Comparison of ENCODE assay signal across 16 cellular contexts in the genomic region with DNA sequence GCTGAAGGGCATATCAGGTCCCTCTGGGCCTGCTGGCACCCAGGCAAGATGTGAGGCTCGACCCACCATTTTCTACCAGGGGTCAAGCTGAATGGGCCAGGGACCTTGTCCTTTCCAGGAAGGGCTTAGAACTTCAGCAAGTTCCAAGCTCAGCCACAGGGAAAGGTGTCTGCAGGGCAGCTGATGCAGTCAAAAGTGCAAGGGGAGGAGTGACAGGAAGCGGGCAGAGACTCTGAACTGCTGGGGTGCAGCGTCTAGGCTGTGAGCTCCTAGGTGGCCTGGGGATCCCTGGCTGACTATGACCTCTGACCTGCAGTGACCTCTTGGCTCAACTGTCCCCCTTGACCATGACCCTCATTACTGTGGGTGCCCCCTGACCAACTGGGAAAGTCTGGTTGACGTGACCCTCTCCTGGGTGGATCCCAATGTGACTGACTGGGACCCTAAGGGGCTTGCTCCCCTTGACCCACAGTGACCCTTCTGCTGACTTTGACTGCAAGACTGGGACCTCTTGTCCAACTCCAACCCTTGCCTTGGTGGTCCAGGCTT. TPM values are rescaled to one million over a fixed set of nuclear protein-coding genes. Genes with fewer than 3 reads are reported as not detected.
A peak's percentile ranks its signal among the peaks of the same experiment; 100 is the strongest.
DNase-seq lines count a peak whose midpoint lies in the region; ATAC-seq, FAIRE-seq and TF ChIP-seq lines count a peak whose summit lies in the region.
"Had no signal": no experiment of that assay in that cellular context is flagged by ENCODE, and none has a peak within 500 bp of the region (broad histone marks: within the 10 kb centered on the region; RNA-seq: fewer than 3 reads in every experiment).

No MANE protein-coding gene starts in this region.

- no peaks in the 10 kb centered on the region for H3K9me3 ChIP-seq in HEK293 (ENCODE audit: control insufficient read depth, insufficient read depth, low read depth, low read length)
- H3K9me3 ChIP-seq in GM12878 (replicated peaks; ENCODE audit: control insufficient read depth, insufficient read depth, low read length), result no peaks in the 10 kb centered on the region
- H3K9me3 ChIP-seq in gastrocnemius medialis, result no peaks in the 10 kb centered on the region

- no peak overlapping the region for H2AFZ ChIP-seq in GM12878 (ENCODE audit: control insufficient read depth, low read depth, low read length)

- TF ChIP-seq CTCF in HEK293 (tag by site-specific recombination; IDR thresholded peaks at IDR 0.05) (no peak), GM12878 (IDR thresholded peaks at IDR 0.05 in 2 of 3, conservative IDR thresholded peaks at IDR 0.05 in 1 of 3; ENCODE audit: control insufficient read depth in 2 of 3, extremely low read depth in 1 of 3, insufficient read depth in 1 of 3, low read depth in 3 of 3, low read length in 3 of 3) (no peak), gastrocnemius medialis (IDR thresholded peaks at IDR 0.05 in 4 of 5, conservative IDR thresholded peaks at IDR 0.05 in 1 of 5) (no peak), GM10266 (IDR thresholded peaks at IDR 0.05; ENCODE audit: control insufficient read depth, insufficient read depth, low read depth, missing control alignments) (no peak)

- FAIRE-seq in GM12878 (lab: Jason Lieb, UNC), result no peak

- RAD21 ChIA-PET in GM12878 (lab: Charles Lee; ENCODE audit: unreplicated experiment), result no interaction called here

- WGBS in GM12878 (ENCODE audit: insufficient coverage, insufficient replicate concordance, low lambda C conversion rate, missing lambda C conversion rate), result 13% methylated on average over 4 of the region's 4 CpGs

- H3K4me3 ChIP-seq in HEK293 (ENCODE audit: low read depth, low read length), result no peak overlapping the region
- no peak overlapping the region for H3K4me3 ChIP-seq in GM12878
- H3K4me3 ChIP-seq in gastrocnemius medialis, result no peak overlapping the region

- CTCF ChIA-PET in activated naive CD4-positive, alpha-beta T cell treated with anti-CD3 and anti-CD28 coated beads, Interleukin-2, amount 10 ng/mL, durations not matched to agents 7 days and 5 days (lab: Charles Lee), result interaction anchor here (0.7 to 1.6 kb wide), 3 partner anchors 9 to 433 kb away, joined by 3 to 9 read pairs (median 3); a partner anchor contains a TSS
- CTCF ChIA-PET in HEK293 (lab: Yijun Ruan, JAX), result interaction anchor here (0.6 kb wide), 1 partner anchor 12 kb away, joined by 4 read pairs; no protein-coding TSS in a partner anchor
- CTCF ChIA-PET in GM12878 (lab: Yijun Ruan, JAX), result interaction anchor here (2.0 kb wide), 1 partner anchor 9 kb away, joined by 6 read pairs; no protein-coding TSS in a partner anchor

- SMC1A ChIA-PET in GM12878 (lab: Charles Lee; ENCODE audit: uncharacterized antibody, unreplicated experiment), result interaction anchor here (1.4 kb wide), 1 partner anchor 13 kb away, joined by 5 read pairs; no protein-coding TSS in a partner anchor

- no TSS peak for BruUV-seq in GM12878 (replicated peaks; lab: Mats Ljungman, UMichigan)

- ATAC-seq in GM12878, result 0 out of 3 replicates have a peak, but pooled peaks have one; percentile 17
- no peak for ATAC-seq in gastrocnemius medialis

- H3K9me3 Mint-ChIP-seq in activated naive CD4-positive, alpha-beta T cell treated with anti-CD3 and anti-CD28 coated beads, Interleukin-2, amount 10 ng/mL, durations not matched to agents 7 days and 5 days, result no peaks in the 10 kb centered on the region
- H3K9me3 Mint-ChIP-seq: H9, IgD-negative memory B cell had no signal

- no peaks in the 10 kb centered on the region for H3K36me3 Mint-ChIP-seq in activated naive CD4-positive, alpha-beta T cell treated with anti-CD3 and anti-CD28 coated beads, Interleukin-2, amount 10 ng/mL, durations not matched to agents 7 days and 5 days
- H3K36me3 Mint-ChIP-seq: CD4-positive, CD25-positive, alpha-beta regulatory T cell; IgD-negative memory B cell had no signal

- peaks cover 27% of the 10 kb centered on the region for H3K27me3 Mint-ChIP-seq in activated naive CD4-positive, alpha-beta T cell treated with anti-CD3 and anti-CD28 coated beads, Interleukin-2, amount 10 ng/mL, durations not matched to agents 7 days and 5 days

- no peaks in the 10 kb centered on the region for H3K4me1 ChIP-seq in HEK293 (ENCODE audit: control insufficient read depth, insufficient read depth, low read length)
- H3K4me1 ChIP-seq in GM12878 (ENCODE audit: control insufficient read depth, insufficient read depth, low read length), result peaks cover 5% of the 10 kb centered on the region; the same call in 1 of the 2 replicates
- peaks cover 16 to 20% of the 10 kb centered on the region in 2 donors for H3K4me1 ChIP-seq in gastrocnemius medialis

- in situ Hi-C loops in GM12878 (cut with MboI), result no loop called here
- in situ Hi-C loops in gastrocnemius medialis (cut with MboI; ENCODE audit: low sequenced_read_pairs in 4 of 4), result no loop called here

- H3K9ac ChIP-seq in GM12878 (ENCODE audit: control insufficient read depth, insufficient read depth, low read length), result no peak overlapping the region

- POLR2A ChIA-PET in HEK293 (lab: Yijun Ruan, JAX), result no interaction called here
- POLR2A ChIA-PET in GM12878 (lab: Charles Lee), result no interaction called here

- no peak for TF ChIP-seq EP300 in GM12878 (IDR thresholded peaks at IDR 0.05; ENCODE audit: borderline replicate concordance in 1 of 2, control insufficient read depth in 1 of 2, low read depth in 2 of 2, low read length in 2 of 2)

- no peaks in the 10 kb centered on the region for H3K79me2 ChIP-seq in GM12878 (ENCODE audit: control insufficient read depth, insufficient read depth, low read length)

- H4K20me1 ChIP-seq in GM12878 (ENCODE audit: control insufficient read depth, insufficient read depth), result no peaks in the 10 kb centered on the region

- peaks cover 14% of the 10 kb centered on the region for H3K4me1 Mint-ChIP-seq in activated naive CD4-positive, alpha-beta T cell treated with anti-CD3 and anti-CD28 coated beads, Interleukin-2, amount 10 ng/mL, durations not matched to agents 7 days and 5 days

- no peak overlapping the region for H3K4me2 ChIP-seq in GM12878 (ENCODE audit: control insufficient read depth, insufficient read depth)

- DNase-seq in activated naive CD4-positive, alpha-beta T cell treated with anti-CD3 and anti-CD28 coated beads, Interleukin-2, amount 10 ng/mL, durations not matched to agents 7 days and 5 days, result peak; percentile 37
- no peak for DNase-seq in activated naive CD4-positive, alpha-beta T cell treated with Interleukin-2 at 50 U/mL for 16 hours
- no peak for DNase-seq in GM12878 (ENCODE audit: low read depth, low spot score)
- no peak for DNase-seq in gastrocnemius medialis
- no peak for DNase-seq in GM10266 (ENCODE audit: extremely low spot score)
- DNase-seq in NCI-H345 treated with DMSO at 0.1 percent for 48 hours (lab: John Stamatoyannopoulos, UW; ENCODE audit: unreplicated experiment), result no peak
- no peak for DNase-seq in foreskin melanocyte
- DNase-seq: NCI-H1436, NCI-H2029, NCI-H510A treated with DMSO at 0.1 percent for 48 hours, NCI-H82, SHP77 had no signal

- TF ChIP-seq POLR2A in GM12878 (IDR thresholded peaks at IDR 0.05; ENCODE audit: low read depth, low read length) (no peak), gastrocnemius medialis (IDR thresholded peaks at IDR 0.05) (no peak)

- no peak overlapping the region for H3K4me3 Mint-ChIP-seq in activated naive CD4-positive, alpha-beta T cell treated with anti-CD3 and anti-CD28 coated beads, Interleukin-2, amount 10 ng/mL, durations not matched to agents 7 days and 5 days
- H3K4me3 Mint-ChIP-seq: CD4-positive, CD25-positive, alpha-beta regulatory T cell; H9; IgD-negative memory B cell had no signal

- intact Hi-C loops in GM12878 (cut with micrococcal nuclease; ENCODE audit: unreplicated experiment), result no loop called here
- intact Hi-C loops in gastrocnemius medialis (cut with DNase I; ENCODE audit: low total_unique reads), result no loop called here

- 0 out of 4 replicates have a peak, but pooled peaks cover 0 to 2% of the 10 kb centered on the region in 2 experiments for H3K27me3 ChIP-seq in GM12878 (replicated peaks in 1 of 2; ENCODE audit: control insufficient read depth in 2 of 2, insufficient read depth in 2 of 2, low read length in 1 of 2)
- no peaks in the 10 kb centered on the region for H3K27me3 ChIP-seq in gastrocnemius medialis

- H3K36me3 ChIP-seq in HEK293 (ENCODE audit: control insufficient read depth in 2 of 2, insufficient read depth in 1 of 2, low read length in 2 of 2), result no peaks in the 10 kb centered on the region
- no peaks in the 10 kb centered on the region for H3K36me3 ChIP-seq in GM12878 (ENCODE audit: control insufficient read depth in 2 of 2, insufficient read depth in 2 of 2, low read length in 1 of 2)
- no peaks in the 10 kb centered on the region for H3K36me3 ChIP-seq in gastrocnemius medialis

- H3K27ac ChIP-seq in HEK293 (ENCODE audit: extremely low read depth, low read depth, low read length), result no peak overlapping the region
- H3K27ac ChIP-seq in GM12878 (ENCODE audit: control insufficient read depth, insufficient read depth), result no peak overlapping the region
- H3K27ac ChIP-seq in gastrocnemius medialis, result peak overlapping the region; percentile 86 to 93 (median 90)

- no peak for TF ChIP-seq RAD21 in GM12878 (IDR thresholded peaks at IDR 0.05; ENCODE audit: insufficient read depth, low read depth, low read length)

- no peak overlapping the region for H3K27ac Mint-ChIP-seq in activated naive CD4-positive, alpha-beta T cell treated with anti-CD3 and anti-CD28 coated beads, Interleukin-2, amount 10 ng/mL, durations not matched to agents 7 days and 5 days

RNA-seq across cellular contexts. Expression of a gene that starts 14.4 kb away (rescaled TPM):
- 108 and 120 TPM in 2 replicates for total RNA-seq in GM12878 (2013; cell fraction: nucleolus; rRNA removed)
- total RNA-seq in GM12878 (2014; rRNA removed), result 165 and 172 TPM in 2 replicates
- total RNA-seq in GM12878 (2014; rRNA removed; fragmentation: Illumina TruSeq; extraction: Trizol), result 100 and 115 TPM in 2 replicates
- 113 and 117 TPM in 2 replicates for total RNA-seq in GM12878 (2021)
- 73.1 TPM for polyA plus RNA-seq in GM12878 (2011; ENCODE audit: low read depth)
- polyA plus RNA-seq in GM12878 (2011; rRNA removed), result 62.9 and 89.1 TPM in 2 replicates
- polyA plus RNA-seq in GM12878 (2011; cell fraction: cytosol; rRNA removed), result 127 and 179 TPM in 2 replicates
- 111 and 137 TPM in 2 replicates for polyA plus RNA-seq in GM12878 (2011; cell fraction: nucleus; rRNA removed)
- polyA plus RNA-seq in GM12878 (2012), result 97.6 and 109 TPM in 2 replicates
- polyA plus RNA-seq in GM12878 (2014; fragmentation: Illumina TruSeq; extraction: Trizol), result 59.6 and 134 TPM in 2 replicates
- 10 to 100 TPM; 42.8 to 55.6 TPM for polyA plus RNA-seq in GM12878 (2014; fragmentation: Nextera tagmentation; extraction: Ambion mirVana)
- polyA plus RNA-seq in GM12878 (2014; rRNA removed), result 119 and 128 TPM in 2 replicates
- polyA plus RNA-seq in GM12878 (2016; fragmentation: Nextera tagmentation; extraction: Ambion mirVana), result 100 to 1,000 TPM; 211 to 229 TPM
- polyA minus RNA-seq in GM12878 (2011; rRNA and poly(A)+ RNA removed), result 150 and 197 TPM in 2 replicates
- polyA minus RNA-seq in GM12878 (2011; cell fraction: cytosol; rRNA and poly(A)+ RNA removed), result 69.2 and 69.6 TPM in 2 replicates
- polyA minus RNA-seq in GM12878 (2011; cell fraction: nucleus; rRNA and poly(A)+ RNA removed), result 43.2 and 81.7 TPM in 2 replicates
- 100 to 1,000 TPM in 3 of 4 donors, 10 to 100 TPM in 1; 96.1 to 119 (median 111) TPM for total RNA-seq in gastrocnemius medialis

RNA-seq across cellular contexts. Expression of a gene that starts 42.5 kb away (rescaled TPM):
- total RNA-seq in GM12878 (2013; cell fraction: nucleolus; rRNA removed), result 4.3 and 5.2 TPM in 2 replicates
- total RNA-seq in GM12878 (2014; rRNA removed) (0.73 TPM in 1 of 2 replicates, not detected in the other), GM12878 (2014; rRNA removed; fragmentation: Illumina TruSeq; extraction: Trizol) (0.55 and 0.67 TPM in 2 replicates), GM12878 (2021) (1.4 and 2.2 TPM in 2 replicates), gastrocnemius medialis (not detected)
- polyA plus RNA-seq in GM12878 (2011; ENCODE audit: low read depth), result 1.7 TPM
- polyA plus RNA-seq in GM12878 (2011; rRNA removed) (1.7 and 1.8 TPM in 2 replicates), GM12878 (2014; fragmentation: Illumina TruSeq; extraction: Trizol) (0.60 TPM in 1 of 2 replicates, not detected in the other), GM12878 (2014; fragmentation: Nextera tagmentation; extraction: Ambion mirVana) (under 1 TPM; 0.35 to 0.58 TPM), GM12878 (2014; rRNA removed) (1.0 and 2.4 TPM in 2 replicates), GM12878 (2016; fragmentation: Nextera tagmentation; extraction: Ambion mirVana) (1 to 10 TPM; 1.0 to 1.1 TPM)
- polyA plus RNA-seq in GM12878 (2011; cell fraction: cytosol; rRNA removed), result 2.2 and 2.4 TPM in 2 replicates
- polyA plus RNA-seq in GM12878 (2011; cell fraction: nucleus; rRNA removed), result 7.3 and 9.8 TPM in 2 replicates
- 1.0 and 2.7 TPM in 2 replicates for polyA plus RNA-seq in GM12878 (2012)
- polyA minus RNA-seq in GM12878 (2011; rRNA and poly(A)+ RNA removed), result 0.88 and 2.3 TPM in 2 replicates
- polyA minus RNA-seq in GM12878 (2011; cell fraction: cytosol; rRNA and poly(A)+ RNA removed), result 1.9 TPM in 1 of 2 replicates, not detected in the other
- polyA minus RNA-seq in GM12878 (2011; cell fraction: nucleus; rRNA and poly(A)+ RNA removed), result 2.4 and 2.9 TPM in 2 replicates

Comparison
In these comparisons a context has a peak if more than half of its experiments do, and no peak if none do; other contexts are left out.
1. H3K27ac ChIP-seq: peak in gastrocnemius medialis (4 of 4); none in HEK293 (single experiment) and GM12878 (single experiment).